ENCODE assay signal across 8 cellular contexts in genomic region chr12:113220593-113221180, GRCh38. TPM values are rescaled to one million over a fixed set of nuclear protein-coding genes. Genes with fewer than 3 reads are reported as not detected.
DNase-seq lines count a peak whose midpoint lies in the region; ATAC-seq, FAIRE-seq and TF ChIP-seq lines count a peak whose summit lies in the region.

No MANE protein-coding gene starts in this region.

- DNase-seq in CD4-positive, alpha-beta memory T cell = peak in 1 of 5 donors; percentile 40
- DNase-seq in activated CD8-positive, alpha-beta T cell treated with anti-CD3 and anti-CD28 coated beads, Interleukin-2, amount 10 ng/mL, durations not matched to agents 7 days and 5 days = no peak
- DNase-seq in kidney (no peak), transverse colon (no peak), SIG-M5 (lab: John Stamatoyannopoulos, UW) (no peak), UCSD-AML1 (lab: John Stamatoyannopoulos, UW; ENCODE audit: unreplicated experiment) (no peak), NCI-H2107 treated with DMSO at 0.1 percent for 48 hours (lab: John Stamatoyannopoulos, UW; ENCODE audit: unreplicated experiment) (no peak)

- H3K36me3 Mint-ChIP-seq in CD4-positive, alpha-beta memory T cell = peaks cover 0 to 7% of the 10 kb centered on the region in 2 donors
- no peaks in the 10 kb centered on the region for H3K36me3 Mint-ChIP-seq in activated CD8-positive, alpha-beta T cell treated with anti-CD3 and anti-CD28 coated beads, Interleukin-2, amount 10 ng/mL, durations not matched to agents 7 days and 5 days (ENCODE audit: low read depth)

- no peaks in the 10 kb centered on the region for H3K27me3 Mint-ChIP-seq in CD4-positive, alpha-beta memory T cell
- H3K27me3 Mint-ChIP-seq in activated CD8-positive, alpha-beta T cell treated with anti-CD3 and anti-CD28 coated beads, Interleukin-2, amount 10 ng/mL, durations not matched to agents 7 days and 5 days (ENCODE audit: low read depth) = peaks cover 7% of the 10 kb centered on the region

- no peak for TF ChIP-seq EP300 in transverse colon (IDR thresholded peaks at IDR 0.05; ENCODE audit: low read depth)

- peaks cover 39% of the 10 kb centered on the region for H3K4me1 ChIP-seq in CD4-positive, alpha-beta memory T cell (ENCODE audit: insufficient read depth, low read length)
- H3K4me1 ChIP-seq in kidney (ENCODE audit: control insufficient read depth in 1 of 2, insufficient read depth in 1 of 2, low read depth in 1 of 2, low read length in 2 of 2) (peaks cover 0 to 12% of the 10 kb centered on the region in 2 donors), transverse colon (peaks cover 16 to 52% (median 39%) of the 10 kb centered on the region in 4 donors)

- FAIRE-seq in kidney (lab: Jason Lieb, UNC) = no peak

- no peaks in the 10 kb centered on the region for H3K27me3 ChIP-seq in CD4-positive, alpha-beta memory T cell (ENCODE audit: insufficient read depth, low read length)
- H3K27me3 ChIP-seq in transverse colon = no peaks in the 10 kb centered on the region

- H3K4me3 ChIP-seq in CD4-positive, alpha-beta memory T cell (ENCODE audit: low read length in 2 of 2) = peak overlapping the region; percentile 65 to 66
- peak overlapping the region; percentile 70 to 85 for H3K4me3 ChIP-seq in kidney (ENCODE audit: low read length in 2 of 2)
- peak overlapping the region; percentile 32 to 72 (median 40) for H3K4me3 ChIP-seq in transverse colon

- ATAC-seq in HG02759 (IDR thresholded peaks at IDR 0.05; ENCODE audit: unreplicated experiment) = peak; percentile 0
- ATAC-seq in activated CD8-positive, alpha-beta T cell treated with anti-CD3 and anti-CD28 coated beads, Interleukin-2, amount 10 ng/mL, durations not matched to agents 7 days and 5 days = no peak

- TF ChIP-seq POLR2A in transverse colon (IDR thresholded peaks at IDR 0.05) = no peak

- intact Hi-C loops in CD4-positive, alpha-beta memory T cell (cut with micrococcal nuclease) = loop anchor here (1.0 kb wide), 6 partner anchors 12 to 241 kb away; partner anchors contain the start of genes DDX54, PLBD2, RITA1 and SLC8B1
- intact Hi-C loops in kidney (cut with DNase I) = no loop called here
- intact Hi-C loops in transverse colon (cut with DNase I; ENCODE audit: low total_unique reads) = no loop called here

- in situ Hi-C loops in transverse colon (cut with MboI; ENCODE audit: low pct_ligation_motif_present in 1 of 4, low pct_unique_long_range_greater_than_20kb in 1 of 4, low sequenced_read_pairs in 3 of 4) = no loop called here

- 0% methylated on average over 9 to 23 of the region's 23 CpGs for WGBS in transverse colon (ENCODE audit: low coverage in 1 of 2), 2 donors

- H3K4me1 Mint-ChIP-seq in CD4-positive, alpha-beta memory T cell = peaks cover 25 to 46% (median 38%) of the 10 kb centered on the region in 4 donors
- peaks cover 45% of the 10 kb centered on the region for H3K4me1 Mint-ChIP-seq in activated CD8-positive, alpha-beta T cell treated with anti-CD3 and anti-CD28 coated beads, Interleukin-2, amount 10 ng/mL, durations not matched to agents 7 days and 5 days (ENCODE audit: low read depth)

- H3K9ac ChIP-seq in kidney (ENCODE audit: low read length in 2 of 2) = peak overlapping the region; percentile 34 to 57

- no peaks in the 10 kb centered on the region for H3K9me3 ChIP-seq in CD4-positive, alpha-beta memory T cell (ENCODE audit: control insufficient read depth in 1 of 2, low read length in 2 of 2)
- H3K9me3 ChIP-seq in kidney (ENCODE audit: control insufficient read depth in 1 of 2, low read length in 2 of 2) = no peaks in the 10 kb centered on the region
- H3K9me3 ChIP-seq in transverse colon = no peaks in the 10 kb centered on the region

- no peaks in the 10 kb centered on the region for H3K36me3 ChIP-seq in CD4-positive, alpha-beta memory T cell (ENCODE audit: insufficient read depth, low read length)
- H3K36me3 ChIP-seq in kidney (ENCODE audit: control insufficient read depth in 1 of 2, insufficient read depth in 2 of 2, low read length in 2 of 2) (no peaks in the 10 kb centered on the region), transverse colon (peaks cover 0 to 3% (median 0%) of the 10 kb centered on the region in 4 donors)

- H3K27ac ChIP-seq in CD4-positive, alpha-beta memory T cell (ENCODE audit: low read depth, low read length) = peak overlapping the region; percentile 31
- H3K27ac ChIP-seq in kidney (ENCODE audit: low read depth in 2 of 2, low read length in 2 of 2) (peak overlapping the region in 1 of 2 donors; percentile 96), transverse colon (peak overlapping the region; percentile 52 to 80 (median 72))

- POLR2A ChIA-PET in CD4-positive, alpha-beta memory T cell (lab: Charles Lee; ENCODE audit: partially characterized antibody) = interaction anchor here (1.1 to 8.4 kb wide), 6 partner anchors 9 to 242 kb away, joined by 3 to 84 read pairs (median 16); partner anchors contain the start of genes DDX54, OAS2 and RITA1
- POLR2A ChIA-PET in activated CD8-positive, alpha-beta T cell treated with anti-CD3 and anti-CD28 coated beads, Interleukin-2, amount 10 ng/mL, durations not matched to agents 7 days and 5 days (lab: Charles Lee) = interaction anchor here (0.6 to 3.8 kb wide), 3 partner anchors 13 to 241 kb away, joined by 3 to 22 read pairs (median 4); no protein-coding TSS in a partner anchor

- H3K27ac Mint-ChIP-seq in CD4-positive, alpha-beta memory T cell = peak overlapping the region; percentile 85 to 95 (median 93)
- H3K27ac Mint-ChIP-seq in activated CD8-positive, alpha-beta T cell treated with anti-CD3 and anti-CD28 coated beads, Interleukin-2, amount 10 ng/mL, durations not matched to agents 7 days and 5 days = peak overlapping the region; percentile 83

- H3K4me3 Mint-ChIP-seq in CD4-positive, alpha-beta memory T cell = peak overlapping the region; percentile 92 to 95 (median 94)
- H3K4me3 Mint-ChIP-seq in activated CD8-positive, alpha-beta T cell treated with anti-CD3 and anti-CD28 coated beads, Interleukin-2, amount 10 ng/mL, durations not matched to agents 7 days and 5 days = peak overlapping the region; percentile 78

- peaks cover 0 to 3% (median 0%) of the 10 kb centered on the region in 8 donors for H3K9me3 Mint-ChIP-seq in CD4-positive, alpha-beta memory T cell
- H3K9me3 Mint-ChIP-seq in activated CD8-positive, alpha-beta T cell treated with anti-CD3 and anti-CD28 coated beads, Interleukin-2, amount 10 ng/mL, durations not matched to agents 7 days and 5 days (ENCODE audit: insufficient read depth) = no peaks in the 10 kb centered on the region

- no peak for TF ChIP-seq CTCF in kidney (IDR thresholded peaks at IDR 0.05; ENCODE audit: borderline replicate concordance, extremely low read depth, insufficient read depth)
- TF ChIP-seq CTCF in transverse colon (IDR thresholded peaks at IDR 0.05) = no peak

- CTCF ChIA-PET in CD4-positive, alpha-beta memory T cell (lab: Charles Lee; ENCODE audit: partially characterized antibody) = interaction anchor here (1.5 kb wide), 1 partner anchor 12 kb away, joined by 4 read pairs; no protein-coding TSS in a partner anchor
- CTCF ChIA-PET in activated CD8-positive, alpha-beta T cell treated with anti-CD3 and anti-CD28 coated beads, Interleukin-2, amount 10 ng/mL, durations not matched to agents 7 days and 5 days (lab: Charles Lee) = interaction anchor here (1.0 to 4.1 kb wide), 5 partner anchors 9 to 26 kb away, joined by 3 to 31 read pairs (median 5); no protein-coding TSS in a partner anchor

RNA-seq across cellular contexts. Expression of gene TPCN1, which starts 0.6 kb away (rescaled TPM):
- 10 to 100 TPM; 79.8 to 94.2 TPM for total RNA-seq in CD4-positive, alpha-beta memory T cell
- 10 to 100 TPM in 1 of 2 donors, 1 to 10 TPM in 1; 8.5 to 19.9 TPM for polyA plus RNA-seq in CD4-positive, alpha-beta memory T cell
- total RNA-seq in activated CD8-positive, alpha-beta T cell treated with anti-CD3 and anti-CD28 coated beads, Interleukin-2, amount 10 ng/mL, durations not matched to agents 7 days and 5 days = 10 to 100 TPM; 13.7 to 16.1 TPM
- total RNA-seq in kidney = 93.3 TPM
- polyA plus RNA-seq in kidney (ENCODE audit: insufficient read depth, low read depth, low replicate concordance) = 38.4 TPM
- 1,000 to 10,000 TPM in 1 of 4 donors, 100 to 1,000 TPM in 1, 10 to 100 TPM in 2; 85.1 to 1,315 (median 121) TPM for total RNA-seq in transverse colon

RNA-seq across cellular contexts. Expression of gene RITA1, which starts 35.2 kb away (rescaled TPM):
- total RNA-seq in CD4-positive, alpha-beta memory T cell = 10 to 100 TPM; 12.8 to 14.2 TPM
- 10 to 100 TPM; 19.4 to 25.9 TPM for polyA plus RNA-seq in CD4-positive, alpha-beta memory T cell
- 10 to 100 TPM; 21.0 to 22.6 TPM for total RNA-seq in activated CD8-positive, alpha-beta T cell treated with anti-CD3 and anti-CD28 coated beads, Interleukin-2, amount 10 ng/mL, durations not matched to agents 7 days and 5 days
- 14.6 TPM for total RNA-seq in kidney
- polyA plus RNA-seq in kidney (ENCODE audit: insufficient read depth, low read depth, low replicate concordance) = 31.6 TPM
- 10 to 100 TPM; 17.5 to 41.5 (median 23.8) TPM for total RNA-seq in transverse colon

RNA-seq across cellular contexts. Expression of gene DDX54, which starts 35.4 kb away (rescaled TPM):
- 10 to 100 TPM; 64.9 to 69.4 TPM for total RNA-seq in CD4-positive, alpha-beta memory T cell
- 10 to 100 TPM in 1 of 2 donors, 1 to 10 TPM in 1; 9.9 to 39.7 TPM for polyA plus RNA-seq in CD4-positive, alpha-beta memory T cell
- total RNA-seq in activated CD8-positive, alpha-beta T cell treated with anti-CD3 and anti-CD28 coated beads, Interleukin-2, amount 10 ng/mL, durations not matched to agents 7 days and 5 days = 10 to 100 TPM; 79.4 to 82.0 TPM
- total RNA-seq in kidney (62.0 TPM), transverse colon (10 to 100 TPM; 60.7 to 96.1 (median 72.8) TPM)
- polyA plus RNA-seq in kidney (ENCODE audit: insufficient read depth, low read depth, low replicate concordance) = 55.4 TPM
